Comparison of ENCODE assay signal across 10 cellular contexts in genomic region chr16:10812352-10813122, GRCh38. TPM values are rescaled to one million over a fixed set of nuclear protein-coding genes. Genes with fewer than 3 reads are reported as not detected.
A peak's percentile ranks its signal among the peaks of the same experiment; 100 is the strongest.
DNase-seq lines count a peak whose midpoint lies in the region; ATAC-seq and TF ChIP-seq lines count a peak whose summit lies in the region.
"Had no signal": no experiment of that assay in that cellular context is flagged by ENCODE, and none has a peak within 500 bp of the region (broad histone marks: within the 10 kb centered on the region; RNA-seq: fewer than 3 reads in every experiment).

No MANE protein-coding gene starts in this region.

- no peaks in the 10 kb centered on the region for H3K27me3 ChIP-seq in upper lobe of right lung

- no peak overlapping the region for H3K4me3 Mint-ChIP-seq in activated naive CD4-positive, alpha-beta T cell treated with anti-CD3 and anti-CD28 coated beads for 36 hours
- H3K4me3 Mint-ChIP-seq: GM23338 had no signal

- H3K4me3 ChIP-seq in upper lobe of right lung = no peak overlapping the region
- H3K4me3 ChIP-seq: GM23338, SK-N-MC had no signal

- TF ChIP-seq CTCF in upper lobe of right lung (IDR thresholded peaks at IDR 0.05) = no peak

- H3K27me3 Mint-ChIP-seq in activated naive CD4-positive, alpha-beta T cell treated with anti-CD3 and anti-CD28 coated beads for 36 hours (ENCODE audit: low read depth) = peaks cover under 1% of the 10 kb centered on the region

- CTCF ChIA-PET in activated naive CD4-positive, alpha-beta T cell treated with anti-CD3 and anti-CD28 coated beads for 36 hours (lab: Charles Lee) = no interaction called here

- ATAC-seq in GM21737 (IDR thresholded peaks at IDR 0.05; ENCODE audit: unreplicated experiment) (peak; percentile 69), HG03521 (IDR thresholded peaks at IDR 0.05; ENCODE audit: unreplicated experiment) (peak; percentile 58), upper lobe of right lung (peak; percentile 19)
- ATAC-seq: GM23338 had no signal

- no peaks in the 10 kb centered on the region for H3K9me3 ChIP-seq in upper lobe of right lung

- DNase-seq in activated naive CD4-positive, alpha-beta T cell treated with anti-CD3 and anti-CD28 coated beads for 36 hours = peak; percentile 5
- no peak for DNase-seq in activated naive CD4-positive, alpha-beta T cell treated with Interleukin-2 at 50 U/mL for 16 hours
- no peak for DNase-seq in upper lobe of right lung
- no peak for DNase-seq in KBM-7
- no peak for DNase-seq in NCI-H187 treated with DMSO at 0.1 percent for 48 hours (lab: John Stamatoyannopoulos, UW)
- no peak for DNase-seq in dermis blood vessel endothelial cell

- no peak overlapping the region for H3K27ac ChIP-seq in upper lobe of right lung
- H3K27ac ChIP-seq: SK-N-MC had no signal

- no peaks in the 10 kb centered on the region for H3K36me3 ChIP-seq in upper lobe of right lung

- intact Hi-C loops in activated naive CD4-positive, alpha-beta T cell treated with anti-CD3 and anti-CD28 coated beads for 36 hours (cut with micrococcal nuclease) = loop anchor here (2.0 kb wide), 1 partner anchor 58 kb away; no protein-coding TSS in a partner anchor
- intact Hi-C loops in upper lobe of right lung (cut with DNase I) = no loop called here

- no peak overlapping the region for H3K27ac Mint-ChIP-seq in activated naive CD4-positive, alpha-beta T cell treated with anti-CD3 and anti-CD28 coated beads for 36 hours
- H3K27ac Mint-ChIP-seq: GM23338 had no signal

- H3K9me3 Mint-ChIP-seq in activated naive CD4-positive, alpha-beta T cell treated with anti-CD3 and anti-CD28 coated beads for 36 hours = peaks cover 3% of the 10 kb centered on the region
- H3K9me3 Mint-ChIP-seq: GM23338 had no signal

- H3K4me1 Mint-ChIP-seq in activated naive CD4-positive, alpha-beta T cell treated with anti-CD3 and anti-CD28 coated beads for 36 hours (ENCODE audit: low read depth) = peaks cover 5% of the 10 kb centered on the region
- H3K4me1 Mint-ChIP-seq: GM23338 had no signal

- in situ Hi-C loops in KBM-7 (cut with MboI; ENCODE audit: low pct_unique_long_range_greater_than_20kb, low sequenced_read_pairs) = no loop called here

- no peaks in the 10 kb centered on the region for H3K4me1 ChIP-seq in upper lobe of right lung

- no peaks in the 10 kb centered on the region for H3K36me3 Mint-ChIP-seq in activated naive CD4-positive, alpha-beta T cell treated with anti-CD3 and anti-CD28 coated beads for 36 hours (ENCODE audit: low read depth)

RNA-seq across cellular contexts. Expression of gene TVP23A, which starts 6.1 kb away (rescaled TPM):
- total RNA-seq in activated naive CD4-positive, alpha-beta T cell treated with anti-CD3 and anti-CD28 coated beads for 36 hours = not detected
- total RNA-seq in upper lobe of right lung (0.69 TPM), dermis blood vessel endothelial cell (not detected in 2 replicates)

Comparison
In these comparisons a context has a peak if more than half of its experiments do, and no peak if none do; other contexts are left out.
1. ATAC-seq: peak in every context shown above with its lines; median percentile 69 in GM21737; 58 in HG03521; 19 in upper lobe of right lung.